Comparison of ENCODE assay signal across 2 cellular contexts in the genomic region with DNA sequence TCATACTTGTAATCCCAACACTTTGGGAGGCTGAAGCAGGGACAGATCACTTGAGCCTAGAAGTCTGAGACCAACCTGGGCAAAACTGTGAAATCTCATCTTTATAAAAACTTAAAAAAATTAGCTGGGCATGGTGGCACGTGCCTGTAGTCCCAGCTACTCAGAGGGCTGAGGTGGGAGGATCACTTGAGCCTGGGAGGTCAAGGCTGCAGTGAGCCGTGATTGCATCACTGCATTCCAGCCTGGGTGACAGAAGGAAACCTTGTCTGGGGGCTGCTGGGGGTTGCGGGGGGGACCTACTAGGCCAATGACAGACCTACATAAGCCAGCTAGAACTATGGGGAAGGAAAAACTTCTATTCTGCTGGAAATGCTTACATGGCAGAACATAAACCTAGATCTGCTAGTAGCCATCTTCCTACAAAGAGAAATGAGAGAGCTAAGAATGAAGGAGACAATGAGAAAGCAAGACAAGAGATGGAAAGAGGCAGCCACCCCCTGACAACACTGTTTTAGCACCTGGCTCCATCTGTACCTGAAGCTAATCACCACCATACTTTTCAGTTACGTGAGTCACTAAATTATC.
TF ChIP-seq lines count a peak whose summit lies in the region.

No MANE protein-coding gene starts in this region.

TF ChIP-seq in IMR-90, 13 proteins besides CTCF, POLR2A, EP300 and RAD21:
- TF ChIP-seq, protein P1, sequence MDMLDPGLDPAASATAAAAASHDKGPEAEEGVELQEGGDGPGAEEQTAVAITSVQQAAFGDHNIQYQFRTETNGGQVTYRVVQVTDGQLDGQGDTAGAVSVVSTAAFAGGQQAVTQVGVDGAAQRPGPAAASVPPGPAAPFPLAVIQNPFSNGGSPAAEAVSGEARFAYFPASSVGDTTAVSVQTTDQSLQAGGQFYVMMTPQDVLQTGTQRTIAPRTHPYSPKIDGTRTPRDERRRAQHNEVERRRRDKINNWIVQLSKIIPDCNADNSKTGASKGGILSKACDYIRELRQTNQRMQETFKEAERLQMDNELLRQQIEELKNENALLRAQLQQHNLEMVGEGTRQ (IDR thresholded peaks at IDR 0.05; ENCODE audit: low read depth, low read length) = no peak
- TF ChIP-seq NFE2L2 (IDR thresholded peaks at IDR 0.05; ENCODE audit: low read depth, low read length) (no peak), MAZ (IDR thresholded peaks at IDR 0.05; ENCODE audit: borderline replicate concordance, low read depth, low read length) (no peak), CHD1 (IDR thresholded peaks at IDR 0.05; ENCODE audit: low read depth, low read length) (no peak), RFX5 (IDR thresholded peaks at IDR 0.05; ENCODE audit: low read depth, low read length) (no peak), RCOR1 (IDR thresholded peaks at IDR 0.05; ENCODE audit: insufficient replicate concordance, low read length) (no peak), CEBPB (IDR thresholded peaks at IDR 0.05; ENCODE audit: low read depth, low read length) (0 out of 2 replicates have a peak, but pooled peaks have one; percentile 45), BHLHE40 (IDR thresholded peaks at IDR 0.05; ENCODE audit: low read depth, low read length) (no peak), MAFK (IDR thresholded peaks at IDR 0.05; ENCODE audit: low read depth, low read length) (peak; percentile 50), MXI1 (IDR thresholded peaks at IDR 0.05; ENCODE audit: borderline replicate concordance, low read depth, low read length) (no peak), FOS (IDR thresholded peaks at IDR 0.05; ENCODE audit: low read depth, low read length) (no peak)
- TF ChIP-seq, protein P2, sequence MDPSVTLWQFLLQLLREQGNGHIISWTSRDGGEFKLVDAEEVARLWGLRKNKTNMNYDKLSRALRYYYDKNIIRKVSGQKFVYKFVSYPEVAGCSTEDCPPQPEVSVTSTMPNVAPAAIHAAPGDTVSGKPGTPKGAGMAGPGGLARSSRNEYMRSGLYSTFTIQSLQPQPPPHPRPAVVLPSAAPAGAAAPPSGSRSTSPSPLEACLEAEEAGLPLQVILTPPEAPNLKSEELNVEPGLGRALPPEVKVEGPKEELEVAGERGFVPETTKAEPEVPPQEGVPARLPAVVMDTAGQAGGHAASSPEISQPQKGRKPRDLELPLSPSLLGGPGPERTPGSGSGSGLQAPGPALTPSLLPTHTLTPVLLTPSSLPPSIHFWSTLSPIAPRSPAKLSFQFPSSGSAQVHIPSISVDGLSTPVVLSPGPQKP (IDR thresholded peaks at IDR 0.05; ENCODE audit: borderline replicate concordance, low read depth, low read length) = no peak

TF ChIP-seq in K562, 482 proteins besides CTCF, POLR2A, EP300 and RAD21:
- TF ChIP-seq ZNF316 (IDR thresholded peaks at IDR 0.05) (0 out of 2 replicates have a peak, but pooled peaks have one; percentile 11), NFE2L1 (tag; IDR thresholded peaks at IDR 0.05; ENCODE audit: borderline replicate concordance, low read depth) (no peak), RHOXF2B (CRISPR knock-in tag; conservative IDR thresholded peaks at IDR 0.05) (no peak), CREBBP (IDR thresholded peaks at IDR 0.05; ENCODE audit: low read depth, low read length) (no peak), KLF13 (tag; IDR thresholded peaks at IDR 0.05; ENCODE audit: borderline replicate concordance, low read depth) (no peak)
- TF ChIP-seq, protein P3, sequence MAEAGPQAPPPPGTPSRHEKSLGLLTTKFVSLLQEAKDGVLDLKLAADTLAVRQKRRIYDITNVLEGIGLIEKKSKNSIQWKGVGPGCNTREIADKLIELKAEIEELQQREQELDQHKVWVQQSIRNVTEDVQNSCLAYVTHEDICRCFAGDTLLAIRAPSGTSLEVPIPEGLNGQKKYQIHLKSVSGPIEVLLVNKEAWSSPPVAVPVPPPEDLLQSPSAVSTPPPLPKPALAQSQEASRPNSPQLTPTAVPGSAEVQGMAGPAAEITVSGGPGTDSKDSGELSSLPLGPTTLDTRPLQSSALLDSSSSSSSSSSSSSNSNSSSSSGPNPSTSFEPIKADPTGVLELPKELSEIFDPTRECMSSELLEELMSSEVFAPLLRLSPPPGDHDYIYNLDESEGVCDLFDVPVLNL (CRISPR knock-in tag; IDR thresholded peaks at IDR 0.05; ENCODE audit: low read depth) = no peak
- TF ChIP-seq, protein P4, sequence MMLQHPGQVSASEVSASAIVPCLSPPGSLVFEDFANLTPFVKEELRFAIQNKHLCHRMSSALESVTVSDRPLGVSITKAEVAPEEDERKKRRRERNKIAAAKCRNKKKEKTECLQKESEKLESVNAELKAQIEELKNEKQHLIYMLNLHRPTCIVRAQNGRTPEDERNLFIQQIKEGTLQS (IDR thresholded peaks at IDR 0.05) = peak; percentile 32
- TF ChIP-seq, protein P4 (CRISPR knock-in tag; conservative IDR thresholded peaks at IDR 0.05) = no peak
